Comparison of ENCODE assay signal across 8 cellular contexts in the genomic region with DNA sequence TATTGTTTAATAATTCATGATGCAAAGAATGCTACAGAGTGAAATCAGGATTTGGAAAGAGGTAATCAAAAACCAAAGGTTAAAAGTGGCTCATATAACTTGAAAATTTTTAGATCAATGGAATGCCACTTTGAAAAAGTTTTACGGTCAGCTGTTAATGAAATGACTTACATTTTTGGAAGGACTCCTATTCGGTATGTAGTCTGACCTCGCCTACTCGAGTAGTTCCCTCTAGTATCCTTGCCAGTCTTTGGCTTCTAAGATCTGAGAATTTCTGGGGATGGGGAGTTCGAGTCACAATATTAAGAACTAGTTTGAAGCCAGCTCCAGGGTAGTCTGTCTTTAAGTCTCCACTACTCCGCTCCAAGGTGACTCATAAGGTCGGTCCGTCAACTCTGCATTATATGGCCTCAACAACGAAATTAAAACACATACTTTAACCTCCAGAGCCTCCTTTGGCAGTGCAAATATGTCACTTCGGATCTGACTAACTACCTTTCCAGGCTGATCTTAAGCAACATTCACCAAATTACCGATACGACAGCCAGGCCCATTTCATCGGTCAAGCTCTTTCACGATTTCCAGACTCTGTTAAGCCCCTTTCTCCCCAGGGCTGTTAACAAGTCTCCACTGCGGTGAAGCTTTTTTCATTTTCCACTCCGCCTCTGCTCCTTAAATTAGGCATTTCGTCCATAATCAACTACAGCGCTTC. TPM values are rescaled to one million over a fixed set of nuclear protein-coding genes. Genes with fewer than 3 reads are reported as not detected.
DNase-seq lines count a peak whose midpoint lies in the region; ATAC-seq and TF ChIP-seq lines count a peak whose summit lies in the region.

No MANE protein-coding gene starts in this region.

- peak overlapping the region; percentile 83 for H3K9ac ChIP-seq in OCI-LY3 (ENCODE audit: low read length)

- peaks cover 30% of the 10 kb centered on the region for H4K20me1 ChIP-seq in OCI-LY3 (ENCODE audit: insufficient read depth, low read length)

- ATAC-seq in HG02943 (IDR thresholded peaks at IDR 0.05; ENCODE audit: low read depth, unreplicated experiment) (peak; percentile 6), lower lobe of right lung (peak; percentile 18 to 55)

- H3K4me3 ChIP-seq in GM12875 (ENCODE audit: low read depth, low read length): peak overlapping the region; percentile 73
- peak overlapping the region; percentile 80 for H3K4me3 ChIP-seq in OCI-LY3 (ENCODE audit: low read length)
- H3K4me3 ChIP-seq in coronary artery: peak overlapping the region; percentile 94
- peak overlapping the region; percentile 99 for H3K4me3 ChIP-seq in lower lobe of right lung
- peak overlapping the region; percentile 21 to 83 (median 55) for H3K4me3 ChIP-seq in thyroid gland (replicated peaks in 1 of 3)

- H3K27ac ChIP-seq in 22Rv1: peak overlapping the region; percentile 95
- H3K27ac ChIP-seq in OCI-LY3 (ENCODE audit: low read length): peak overlapping the region; percentile 77
- peak overlapping the region; percentile 93 to 94 for H3K27ac ChIP-seq in coronary artery
- H3K27ac ChIP-seq in lower lobe of right lung: peak overlapping the region; percentile 93
- H3K27ac ChIP-seq in thyroid gland: peak overlapping the region; percentile 87 to 88 (median 88)

- TF ChIP-seq POLR2A in thyroid gland (IDR thresholded peaks at IDR 0.05): no peak

- intact Hi-C loops in lower lobe of right lung (cut with DNase I) (no loop called here), thyroid gland (cut with DNase I) (no loop called here)

- peak overlapping the region; percentile 70 for H3K4me2 ChIP-seq in OCI-LY3 (ENCODE audit: low read length)

- H3K9me3 ChIP-seq in OCI-LY3 (ENCODE audit: insufficient read depth, low read length) (peaks cover 6% of the 10 kb centered on the region; the same call in 1 of the 2 replicates), lower lobe of right lung (no peaks in the 10 kb centered on the region), thyroid gland (no peaks in the 10 kb centered on the region)

- H3K27me3 ChIP-seq in OCI-LY3 (ENCODE audit: low read depth, low read length) (no peaks in the 10 kb centered on the region), lower lobe of right lung (ENCODE audit: low read depth) (no peaks in the 10 kb centered on the region), thyroid gland (no peaks in the 10 kb centered on the region)

- TF ChIP-seq CTCF in 22Rv1 (IDR thresholded peaks at IDR 0.05): no peak
- TF ChIP-seq CTCF in GM12875 (IDR thresholded peaks at IDR 0.05; ENCODE audit: borderline replicate concordance, insufficient read depth, low read depth, low read length): no peak
- TF ChIP-seq CTCF in OCI-LY3 (IDR thresholded peaks at IDR 0.05; ENCODE audit: low read depth, low read length): peak; percentile 21; the same call in 1 of the 2 replicates
- no peak for TF ChIP-seq CTCF in coronary artery (IDR thresholded peaks at IDR 0.05)
- TF ChIP-seq CTCF in lower lobe of right lung (IDR thresholded peaks at IDR 0.05): no peak
- TF ChIP-seq CTCF in thyroid gland (IDR thresholded peaks at IDR 0.05): no peak

- H2AFZ ChIP-seq in OCI-LY3 (ENCODE audit: low read depth, low read length): peak overlapping the region; percentile 79

- H3K36me3 ChIP-seq in OCI-LY3 (replicated peaks; ENCODE audit: low read depth, low read length) (peaks cover 19% of the 10 kb centered on the region), lower lobe of right lung (no peaks in the 10 kb centered on the region), thyroid gland (peaks cover 0 to 6% of the 10 kb centered on the region in 2 donors)

- peaks cover 37% of the 10 kb centered on the region for H3K4me1 ChIP-seq in OCI-LY3 (ENCODE audit: low read length)
- H3K4me1 ChIP-seq in lower lobe of right lung: peaks cover 37% of the 10 kb centered on the region
- H3K4me1 ChIP-seq in thyroid gland: peaks cover 20 to 23% of the 10 kb centered on the region in 2 donors

- DNase-seq in coronary artery (ENCODE audit: low spot score) (no peak), lower lobe of right lung (no peak), thyroid gland (peak in 1 of 2 donors; percentile 11), NCI-H1105 (lab: John Stamatoyannopoulos, UW) (no peak)

- WGBS in thyroid gland, 2 donors: 9 to 10% methylated on average over 18 of the region's 18 CpGs

- peaks cover 59% of the 10 kb centered on the region for H3K79me2 ChIP-seq in OCI-LY3 (ENCODE audit: low read length)

RNA-seq across cellular contexts. Expression of a gene that starts 0.7 kb away (rescaled TPM):
- 31.2 TPM for total RNA-seq in lower lobe of right lung
- total RNA-seq in thyroid gland: 10 to 100 TPM; 21.7 to 47.7 (median 24.6) TPM

RNA-seq across cellular contexts. Expression of a gene that starts 1.7 kb away (rescaled TPM):
- total RNA-seq in lower lobe of right lung (52.0 TPM), thyroid gland (10 to 100 TPM; 27.9 to 92.4 (median 53.2) TPM)

RNA-seq across cellular contexts. Expression of a gene that starts 20.6 kb away (rescaled TPM):
- total RNA-seq in lower lobe of right lung (not detected), thyroid gland (1 to 10 TPM in 2 of 4 donors, under 1 TPM in 2; 0.71 to 2.1 (median 1.1) TPM)
